ENCODE assay signal across 22 cellular contexts in genomic region chr11:14052198-14052597, GRCh38.
"Had no signal": no experiment of that assay in that cellular context is flagged by ENCODE, and none has a peak within 500 bp of the region (broad histone marks: within the 10 kb centered on the region; RNA-seq: fewer than 3 reads in every experiment).

No MANE protein-coding gene starts in this region.

- H3K27ac ChIP-seq: RWPE1 had no signal

- H3K9me3 ChIP-seq: MG63, SK-N-SH had no signal

- H3K4me3 ChIP-seq: MG63 had no signal

- H3K9ac ChIP-seq: SK-N-SH had no signal

- H3K4me2 ChIP-seq: SK-N-SH had no signal

- H3K36me3 ChIP-seq: MG63 had no signal

- H3K27me3 ChIP-seq: MG63 had no signal

- DNase-seq: Karpas-422, KG1, MG63, NCI-H1092, NCI-H1105 treated with DMSO at 0.1 percent for 48 hours, NCI-H1417 treated with DMSO at 0.1 percent for 48 hours, NCI-H146, NCI-H1694 treated with DMSO at 0.1 percent for 48 hours, NCI-H1930, NCI-H2081, NCI-H2107, NCI-H2171, NCI-H226, NCI-H446, NCI-H510A, NCI-H524 treated with DMSO at 0.1 percent for 48 hours, NCI-H69, NCI-H774, SHP77, SW 1271 had no signal
